20 cellular contexts compared by ENCODE assay signal in genomic region chr9:116284518-116284917, GRCh38.
"Had no signal": no experiment of that assay in that cellular context is flagged by ENCODE, and none has a peak within 500 bp of the region (broad histone marks: within the 10 kb centered on the region; RNA-seq: fewer than 3 reads in every experiment).

No MANE protein-coding gene starts in this region.

- ATAC-seq: foreskin keratinocyte; left cardiac atrium; left ventricle myocardium superior; psoas muscle; right lobe of liver; stimulated activated effector memory CD8-positive, alpha-beta T cell treated with anti-CD3 and anti-CD28 coated beads, Interleukin-12 subunit alpha, Interleukin-12 subunit beta, amount 100 ng/mL, for 72 hours; stimulated activated naive CD8-positive, alpha-beta T cell treated with anti-CD3 and anti-CD28 coated beads, Interleukin-15, Interleukin-2, amounts not matched to agents 100 U/mL and 50 U/mL, for 24 hours had no signal

- H3K4me3 Mint-ChIP-seq: immature natural killer cell; naive B cell; nephron progenitor cell; stimulated activated effector memory CD8-positive, alpha-beta T cell treated with anti-CD3 and anti-CD28 coated beads, Interleukin-12 subunit alpha, Interleukin-12 subunit beta, amount 100 ng/mL, for 72 hours; type B pancreatic cell had no signal

- H3K9me3 ChIP-seq: psoas muscle, right lobe of liver, suprapubic skin, thyroid gland had no signal

- H3K36me3 ChIP-seq: right lobe of liver, suprapubic skin, thyroid gland had no signal

- H3K9me3 Mint-ChIP-seq: nephron progenitor cell; stimulated activated effector memory CD8-positive, alpha-beta T cell treated with anti-CD3 and anti-CD28 coated beads, Interleukin-12 subunit alpha, Interleukin-12 subunit beta, amount 100 ng/mL, for 72 hours; type B pancreatic cell had no signal

- H3K27ac ChIP-seq: foreskin keratinocyte, psoas muscle, right lobe of liver, suprapubic skin, thyroid gland had no signal

- H3K27ac Mint-ChIP-seq: immature natural killer cell; naive B cell; nephron progenitor cell; stimulated activated effector memory CD8-positive, alpha-beta T cell treated with anti-CD3 and anti-CD28 coated beads, Interleukin-12 subunit alpha, Interleukin-12 subunit beta, amount 100 ng/mL, for 72 hours; type B pancreatic cell had no signal

- H3K4me1 ChIP-seq: psoas muscle, right lobe of liver, suprapubic skin, thyroid gland had no signal

- H3K4me3 ChIP-seq: lung, psoas muscle, right lobe of liver, suprapubic skin, thyroid gland had no signal

- DNase-seq: dermis blood vessel endothelial cell; erythroblast; foreskin keratinocyte; immature natural killer cell; left cardiac atrium; left ventricle myocardium superior; mesenchymal stem cell; naive B cell; nephron progenitor cell; psoas muscle; retina; right lobe of liver; stimulated activated CD4-positive, alpha-beta T cell treated with anti-CD3 and anti-CD28 coated beads, Interleukin-4, amount 100 ng/mL, for 1 hour; stimulated activated CD8-positive, alpha-beta memory T cell treated with anti-CD3 and anti-CD28 coated beads, Interleukin-4, amount 100 ng/mL, for 48 hours; stimulated activated naive CD8-positive, alpha-beta T cell treated with anti-CD3 and anti-CD28 coated beads, Interleukin-15, Interleukin-2, amounts not matched to agents 100 U/mL and 50 U/mL, for 24 hours; thyroid gland had no signal

- H3K36me3 Mint-ChIP-seq: immature natural killer cell; naive B cell; stimulated activated effector memory CD8-positive, alpha-beta T cell treated with anti-CD3 and anti-CD28 coated beads, Interleukin-12 subunit alpha, Interleukin-12 subunit beta, amount 100 ng/mL, for 72 hours had no signal

- H3K27me3 ChIP-seq: right lobe of liver, suprapubic skin, thyroid gland had no signal

- H3K4me1 Mint-ChIP-seq: immature natural killer cell; naive B cell; stimulated activated effector memory CD8-positive, alpha-beta T cell treated with anti-CD3 and anti-CD28 coated beads, Interleukin-12 subunit alpha, Interleukin-12 subunit beta, amount 100 ng/mL, for 72 hours had no signal
